13 cellular contexts compared by ENCODE assay signal in the genomic region with DNA sequence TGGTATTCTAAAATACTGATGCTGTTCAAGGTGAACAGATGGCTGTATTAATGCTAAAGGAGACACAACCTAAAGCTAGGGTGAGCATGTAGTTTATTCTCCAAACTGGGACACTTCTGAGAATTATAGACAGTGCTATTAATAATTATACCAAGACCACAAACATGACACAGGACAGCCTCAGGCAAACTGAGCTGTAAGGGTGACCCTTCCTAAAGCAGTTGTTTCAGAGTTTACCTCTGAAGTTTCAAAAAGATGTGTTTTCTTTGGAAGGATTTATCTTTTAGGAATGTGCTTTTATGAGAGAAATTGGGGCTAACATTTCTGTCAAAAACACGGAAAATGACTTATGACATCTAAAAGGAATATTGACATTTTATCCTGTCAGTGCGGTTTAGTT.
"Had no signal": no experiment of that assay in that cellular context is flagged by ENCODE, and none has a peak within 500 bp of the region (broad histone marks: within the 10 kb centered on the region; RNA-seq: fewer than 3 reads in every experiment).

No MANE protein-coding gene starts in this region.

- H3K27me3 ChIP-seq: cardiac muscle cell, dorsolateral prefrontal cortex, ovary, sigmoid colon had no signal

- H3K27me3 Mint-ChIP-seq: activated naive CD4-positive, alpha-beta T cell treated with anti-CD3 and anti-CD28 coated beads, Interleukin-2, amount 10 ng/mL, durations not matched to agents 7 days and 5 days had no signal

- H3K27ac ChIP-seq: ovary, sigmoid colon had no signal

- H3K4me3 ChIP-seq: cardiac muscle cell, dorsolateral prefrontal cortex, ovary, sigmoid colon had no signal

- ATAC-seq: esophagus mucosa had no signal

- H3K36me3 Mint-ChIP-seq: activated naive CD4-positive, alpha-beta T cell treated with anti-CD3 and anti-CD28 coated beads, Interleukin-2, amount 10 ng/mL, durations not matched to agents 7 days and 5 days had no signal

- H3K36me3 ChIP-seq: cardiac muscle cell, ovary, sigmoid colon had no signal

- H3K9me3 ChIP-seq: ovary, sigmoid colon had no signal

- H3K9me3 Mint-ChIP-seq: activated naive CD4-positive, alpha-beta T cell treated with anti-CD3 and anti-CD28 coated beads, Interleukin-2, amount 10 ng/mL, durations not matched to agents 7 days and 5 days; neural crest cell; T-helper 2 cell treated with Interferon-gamma antibody and Interleukin-4, amounts not matched to agents 5 μg/mL and 100 μg/mL, for 36 hours had no signal

- H3K4me3 Mint-ChIP-seq: activated naive CD4-positive, alpha-beta T cell treated with anti-CD3 and anti-CD28 coated beads, Interleukin-2, amount 10 ng/mL, durations not matched to agents 7 days and 5 days; endodermal cell; neural crest cell; T-helper 2 cell treated with Interferon-gamma antibody and Interleukin-4, amounts not matched to agents 5 μg/mL and 100 μg/mL, for 36 hours had no signal

- H3K27ac Mint-ChIP-seq: activated naive CD4-positive, alpha-beta T cell treated with anti-CD3 and anti-CD28 coated beads, Interleukin-2, amount 10 ng/mL, durations not matched to agents 7 days and 5 days; endodermal cell; T-helper 2 cell treated with Interferon-gamma antibody and Interleukin-4, amounts not matched to agents 5 μg/mL and 100 μg/mL, for 36 hours had no signal

- H3K4me1 Mint-ChIP-seq: activated naive CD4-positive, alpha-beta T cell treated with anti-CD3 and anti-CD28 coated beads, Interleukin-2, amount 10 ng/mL, durations not matched to agents 7 days and 5 days had no signal

- DNase-seq: activated naive CD4-positive, alpha-beta T cell treated with anti-CD3 and anti-CD28 coated beads, Interleukin-2, amount 10 ng/mL, durations not matched to agents 7 days and 5 days; activated T-cell treated with anti-CD3 and anti-CD28 coated beads for 4 hours; dorsolateral prefrontal cortex; endodermal cell; hippocampal formation; ovary; sigmoid colon; stimulated activated CD4-positive, alpha-beta T cell treated with anti-CD3 and anti-CD28 coated beads, Interleukin-12 subunit alpha, Interleukin-12 subunit beta, amount 100 ng/mL, for 4 hours; stimulated activated CD4-positive, alpha-beta T cell treated with anti-CD3 and anti-CD28 coated beads, Interleukin-2, amount 100 ng/mL, for 24 hours had no signal
